In genomic region chr3:47996440-47996839, GRCh38 we compare ENCODE assay signal across 18 cellular contexts. TPM values are rescaled to one million over a fixed set of nuclear protein-coding genes. Genes with fewer than 3 reads are reported as not detected.
A peak's percentile ranks its signal among the peaks of the same experiment; 100 is the strongest.
DNase-seq lines count a peak whose midpoint lies in the region; ATAC-seq, FAIRE-seq and TF ChIP-seq lines count a peak whose summit lies in the region.
"Had no signal": no experiment of that assay in that cellular context is flagged by ENCODE, and none has a peak within 500 bp of the region (broad histone marks: within the 10 kb centered on the region; RNA-seq: fewer than 3 reads in every experiment).

No MANE protein-coding gene starts in this region.

- peaks cover 8% of the 10 kb centered on the region for H3K36me3 Mint-ChIP-seq in activated CD4-positive, alpha-beta T cell treated with anti-CD3 and anti-CD28 coated beads for 36 hours (ENCODE audit: low read depth)
- peaks cover 70% of the 10 kb centered on the region for H3K36me3 Mint-ChIP-seq in stimulated activated effector memory CD8-positive, alpha-beta T cell treated with anti-CD3 and anti-CD28 coated beads, Interleukin-12 subunit alpha, Interleukin-12 subunit beta, amount 100 ng/mL, for 72 hours

- no peaks in the 10 kb centered on the region for H3K27me3 ChIP-seq in PC-3 (ENCODE audit: low read length)
- H3K27me3 ChIP-seq in MM.1S (replicated peaks; ENCODE audit: insufficient read depth, low read length) = no peaks in the 10 kb centered on the region

- H2AFZ ChIP-seq in PC-3 (ENCODE audit: low read length) = no peak overlapping the region
- no peak overlapping the region for H2AFZ ChIP-seq in MM.1S (ENCODE audit: low read length)

- H3K4me1 ChIP-seq in PC-3 (ENCODE audit: insufficient read depth, low read length) = no peaks in the 10 kb centered on the region
- no peaks in the 10 kb centered on the region for H3K4me1 ChIP-seq in kidney (ENCODE audit: control insufficient read depth in 1 of 2, insufficient read depth in 1 of 2, low read depth in 1 of 2, low read length in 2 of 2)
- H3K4me1 ChIP-seq in MM.1S (ENCODE audit: low read length) = no peaks in the 10 kb centered on the region

- CTCF ChIA-PET in activated CD4-positive, alpha-beta T cell treated with anti-CD3 and anti-CD28 coated beads for 36 hours (lab: Charles Lee) = interaction anchor here (0.6 to 1.5 kb wide), 3 partner anchors 12 to 285 kb away, joined by 3 to 6 read pairs (median 3); no protein-coding TSS in a partner anchor
- CTCF ChIA-PET in PC-3 (lab: Charles Lee) = interaction anchor here (0.6 kb wide), 1 partner anchor 83 kb away, joined by 3 read pairs; no protein-coding TSS in a partner anchor

- H3K27ac ChIP-seq in PC-3 (ENCODE audit: low read length) (no peak overlapping the region), kidney (ENCODE audit: low read depth in 2 of 2, low read length in 2 of 2) (no peak overlapping the region), MM.1S (ENCODE audit: low read length) (no peak overlapping the region)
- H3K27ac ChIP-seq: 22Rv1, HL-60 had no signal

- ATAC-seq in activated CD4-positive, alpha-beta T cell treated with anti-CD3 and anti-CD28 coated beads for 36 hours = peak; percentile 70
- no peak for ATAC-seq in PC-3
- peak; percentile 69 for ATAC-seq in stimulated activated effector memory CD8-positive, alpha-beta T cell treated with anti-CD3 and anti-CD28 coated beads, Interleukin-12 subunit alpha, Interleukin-12 subunit beta, amount 100 ng/mL, for 72 hours

- H3K79me2 ChIP-seq in PC-3 (ENCODE audit: low read length) (peaks cover 65% of the 10 kb centered on the region), MM.1S (ENCODE audit: low read length) (peaks cover 33% of the 10 kb centered on the region)

- no peak for TF ChIP-seq CTCF in PC-3 (conservative IDR thresholded peaks at IDR 0.05; ENCODE audit: low read depth, low read length)
- TF ChIP-seq CTCF in kidney (IDR thresholded peaks at IDR 0.05; ENCODE audit: borderline replicate concordance, extremely low read depth, insufficient read depth) = no peak
- no peak for TF ChIP-seq CTCF in MM.1S (IDR thresholded peaks at IDR 0.05; ENCODE audit: low read length)

- H3K4me2 ChIP-seq in PC-3 (ENCODE audit: low read length) (no peak overlapping the region), MM.1S (ENCODE audit: low read depth, low read length) (no peak overlapping the region)

- FAIRE-seq in kidney (lab: Jason Lieb, UNC) = no peak

- no peak overlapping the region for H3K27ac Mint-ChIP-seq in activated CD4-positive, alpha-beta T cell treated with anti-CD3 and anti-CD28 coated beads for 36 hours
- H3K27ac Mint-ChIP-seq in stimulated activated effector memory CD8-positive, alpha-beta T cell treated with anti-CD3 and anti-CD28 coated beads, Interleukin-12 subunit alpha, Interleukin-12 subunit beta, amount 100 ng/mL, for 72 hours = peak overlapping the region; percentile 3

- H3K36me3 ChIP-seq in PC-3 (ENCODE audit: low read depth, low read length) (peaks cover 11% of the 10 kb centered on the region), kidney (ENCODE audit: control insufficient read depth in 1 of 2, insufficient read depth in 2 of 2, low read length in 2 of 2) (peaks cover 0 to 11% of the 10 kb centered on the region in 2 donors), MM.1S (replicated peaks; ENCODE audit: insufficient read depth, low read length) (no peaks in the 10 kb centered on the region; the same call in 1 of the 2 replicates)

- H3K4me1 Mint-ChIP-seq in activated CD4-positive, alpha-beta T cell treated with anti-CD3 and anti-CD28 coated beads for 36 hours = peaks cover 10% of the 10 kb centered on the region
- H3K4me1 Mint-ChIP-seq in stimulated activated effector memory CD8-positive, alpha-beta T cell treated with anti-CD3 and anti-CD28 coated beads, Interleukin-12 subunit alpha, Interleukin-12 subunit beta, amount 100 ng/mL, for 72 hours = peaks cover 17% of the 10 kb centered on the region

- H4K20me1 ChIP-seq in PC-3 (ENCODE audit: low read length) (peaks cover 14% of the 10 kb centered on the region; the same call in 1 of the 2 replicates), MM.1S (ENCODE audit: insufficient read depth, low read length) (no peaks in the 10 kb centered on the region)

- TSS peak; percentile 16 for BruUV-seq in PC-3 (replicated peaks; lab: Mats Ljungman, UMichigan)

- no peaks in the 10 kb centered on the region for H3F3A ChIP-seq in PC-3 (ENCODE audit: low read length, unreplicated experiment)
- H3F3A ChIP-seq in MM.1S (ENCODE audit: insufficient read depth, low read length) = no peaks in the 10 kb centered on the region

- no peaks in the 10 kb centered on the region for H3K9me3 ChIP-seq in PC-3 (ENCODE audit: low read length)
- H3K9me3 ChIP-seq in kidney (ENCODE audit: control insufficient read depth in 1 of 2, low read length in 2 of 2) = no peaks in the 10 kb centered on the region
- no peaks in the 10 kb centered on the region for H3K9me3 ChIP-seq in MM.1S (replicated peaks; ENCODE audit: insufficient read depth, low read length)

- DNase-seq in activated CD4-positive, alpha-beta T cell treated with anti-CD3 and anti-CD28 coated beads for 36 hours = no peak
- DNase-seq in activated CD4-positive, alpha-beta T cell treated with anti-CD3 and anti-CD28 coated beads, Interleukin-2, amount 50 U/mL, for 4 hours = no peak
- DNase-seq in PC-3 (no peak), cerebellar cortex (ENCODE audit: low spot score) (peak; percentile 23), kidney (no peak), NCI-H1092 (lab: John Stamatoyannopoulos, UW) (no peak), MM.1S (no peak)
- DNase-seq in stimulated activated effector memory CD8-positive, alpha-beta T cell treated with anti-CD3 and anti-CD28 coated beads, Interleukin-12 subunit alpha, Interleukin-12 subunit beta, amount 100 ng/mL, for 72 hours (ENCODE audit: low spot score in 2 of 2) = no peak
- DNase-seq: CD8-positive, alpha-beta memory T cell; HCEC 1CT; KBM-7; NCI-H1105; NCI-H1694 treated with DMSO at 0.1 percent for 48 hours; NCI-H345; NCI-H526 treated with DMSO at 0.1 percent for 48 hours; NK-92 treated with Interleukin-12 subunit alpha and Interleukin-12 subunit beta, amount 100 ng/mL, for 24 hours had no signal

- intact Hi-C loops in activated CD4-positive, alpha-beta T cell treated with anti-CD3 and anti-CD28 coated beads for 36 hours (cut with DNase I, micrococcal nuclease) = no loop called here
- intact Hi-C loops in PC-3 (cut with micrococcal nuclease) (no loop called here), kidney (cut with DNase I) (no loop called here)

- H3K4me3 ChIP-seq in PC-3 (ENCODE audit: low read length) (no peak overlapping the region), kidney (ENCODE audit: low read length in 2 of 2) (no peak overlapping the region), MM.1S (ENCODE audit: low read length) (no peak overlapping the region)

- POLR2A ChIA-PET in activated CD4-positive, alpha-beta T cell treated with anti-CD3 and anti-CD28 coated beads for 36 hours (lab: Charles Lee) = interaction anchor here (0.6 kb wide), 1 partner anchor 200 kb away, joined by 6 read pairs; no protein-coding TSS in a partner anchor
- POLR2A ChIA-PET in PC-3 (lab: Charles Lee; ENCODE audit: unreplicated experiment) = interaction anchor here (0.7 kb wide), 1 partner anchor 16 kb away, joined by 5 read pairs; no protein-coding TSS in a partner anchor

- H3K9me2 ChIP-seq in PC-3 (replicated peaks; ENCODE audit: low read length) (no peaks in the 10 kb centered on the region), MM.1S (replicated peaks; ENCODE audit: insufficient read depth, low read length) (no peaks in the 10 kb centered on the region)

- H3K9ac ChIP-seq in PC-3 (ENCODE audit: low read length) (no peak overlapping the region), kidney (ENCODE audit: low read length in 2 of 2) (no peak overlapping the region), MM.1S (ENCODE audit: low read length) (no peak overlapping the region)

- no peaks in the 10 kb centered on the region for H3K9me3 Mint-ChIP-seq in activated CD4-positive, alpha-beta T cell treated with anti-CD3 and anti-CD28 coated beads for 36 hours (ENCODE audit: low read depth)
- H3K9me3 Mint-ChIP-seq in stimulated activated effector memory CD8-positive, alpha-beta T cell treated with anti-CD3 and anti-CD28 coated beads, Interleukin-12 subunit alpha, Interleukin-12 subunit beta, amount 100 ng/mL, for 72 hours = no peaks in the 10 kb centered on the region
- H3K9me3 Mint-ChIP-seq: CD8-positive, alpha-beta memory T cell had no signal

- no peaks in the 10 kb centered on the region for H3K27me3 Mint-ChIP-seq in activated CD4-positive, alpha-beta T cell treated with anti-CD3 and anti-CD28 coated beads for 36 hours
- H3K27me3 Mint-ChIP-seq: CD8-positive, alpha-beta memory T cell had no signal

- H3K4me3 Mint-ChIP-seq in activated CD4-positive, alpha-beta T cell treated with anti-CD3 and anti-CD28 coated beads for 36 hours = no peak overlapping the region
- no peak overlapping the region for H3K4me3 Mint-ChIP-seq in stimulated activated effector memory CD8-positive, alpha-beta T cell treated with anti-CD3 and anti-CD28 coated beads, Interleukin-12 subunit alpha, Interleukin-12 subunit beta, amount 100 ng/mL, for 72 hours
- H3K4me3 Mint-ChIP-seq: CD8-positive, alpha-beta memory T cell had no signal

RNA-seq across cellular contexts. Expression of gene MAP4, which starts 19.8 kb away (rescaled TPM):
- total RNA-seq in activated CD4-positive, alpha-beta T cell treated with anti-CD3 and anti-CD28 coated beads for 36 hours = 100 to 1,000 TPM; 115 to 119 TPM
- total RNA-seq in PC-3 (2014; rRNA removed) (108 and 128 TPM in 2 replicates), kidney (239 TPM)
- 69.6 TPM for polyA plus RNA-seq in kidney (ENCODE audit: insufficient read depth, low read depth, low replicate concordance)
